Comparison of ENCODE assay signal across 14 cellular contexts in the genomic region with DNA sequence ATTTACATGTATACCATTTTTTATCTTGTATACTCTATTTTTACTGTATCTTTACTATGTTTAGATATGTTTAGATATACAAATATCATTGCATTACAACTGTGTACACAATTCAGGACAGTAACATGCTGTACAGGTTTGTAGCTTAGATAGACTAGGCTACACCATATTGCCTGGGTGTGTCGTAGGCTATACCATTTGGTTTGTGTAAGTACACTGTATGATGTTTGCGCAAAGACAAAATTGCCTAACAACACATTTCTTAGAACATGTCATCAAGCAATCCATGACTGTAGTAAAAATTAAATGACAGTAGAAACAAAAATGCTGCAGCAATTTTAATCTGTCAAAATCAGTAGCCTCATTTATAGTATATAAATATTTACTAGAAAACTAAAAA.
DNase-seq lines count a peak whose midpoint lies in the region; ATAC-seq and TF ChIP-seq lines count a peak whose summit lies in the region.
"Had no signal": no experiment of that assay in that cellular context is flagged by ENCODE, and none has a peak within 500 bp of the region (broad histone marks: within the 10 kb centered on the region; RNA-seq: fewer than 3 reads in every experiment).

No MANE protein-coding gene starts in this region.

- no peak overlapping the region for H3K4me2 ChIP-seq in trophoblast cell (ENCODE audit: low read length)
- H3K4me2 ChIP-seq: BLaER1 had no signal

- no peak overlapping the region for H3K27ac Mint-ChIP-seq in MCF 10A (ENCODE audit: low read depth, unreplicated experiment)
- H3K27ac Mint-ChIP-seq: CD14-positive monocyte; CD4-positive, alpha-beta memory T cell; H9 had no signal

- WGBS in trophoblast cell (ENCODE audit: extremely low coverage, insufficient coverage, insufficient read length) = no CpG with 5 or more reads among the region's 2 CpGs

- CTCF ChIA-PET in MCF 10A (lab: Yijun Ruan, JAX) = no interaction called here

- no peak overlapping the region for H2AK5ac ChIP-seq in trophoblast cell (ENCODE audit: low read length)

- no peak overlapping the region for H2BK5ac ChIP-seq in trophoblast cell (ENCODE audit: low read depth, low read length, poor library complexity)

- H2AFZ ChIP-seq in trophoblast cell (ENCODE audit: insufficient read depth, low read length, poor library complexity) = no peak overlapping the region

- no peaks in the 10 kb centered on the region for H3K36me3 ChIP-seq in breast epithelium
- no peaks in the 10 kb centered on the region for H3K36me3 ChIP-seq in trophoblast cell (ENCODE audit: control insufficient read depth in 1 of 2, insufficient read depth in 2 of 2, low read length in 2 of 2)
- H3K36me3 ChIP-seq: BLaER1 had no signal

- H2BK120ac ChIP-seq in trophoblast cell (ENCODE audit: insufficient read depth, low read length, poor library complexity) = no peak overlapping the region

- H3K36me3 Mint-ChIP-seq in MCF 10A (ENCODE audit: insufficient read depth, unreplicated experiment) = no peaks in the 10 kb centered on the region
- H3K36me3 Mint-ChIP-seq: CD14-positive monocyte; CD4-positive, alpha-beta memory T cell had no signal

- H3K9ac ChIP-seq in trophoblast cell (ENCODE audit: low read length) = no peak overlapping the region
- H3K9ac ChIP-seq: BLaER1 had no signal

- DNase-seq in MCF 10A (ENCODE audit: unreplicated experiment) = peak; percentile 8
- no peak for DNase-seq in breast epithelium (ENCODE audit: low spot score in 2 of 2)
- peak; percentile 18 for DNase-seq in epithelial cell of esophagus (ENCODE audit: low read depth)
- DNase-seq in trophoblast cell = peak; percentile 19 to 53
- DNase-seq in NK-92 (lab: John Stamatoyannopoulos, UW; ENCODE audit: unreplicated experiment) = no peak
- DNase-seq: CD4-positive, alpha-beta memory T cell; DMS79 treated with DMSO at 0.1 percent for 48 hours; GF-D8; H9 had no signal

- H3K9me3 ChIP-seq in breast epithelium (no peaks in the 10 kb centered on the region), trophoblast cell (ENCODE audit: insufficient read depth, low read depth, low read length) (no peaks in the 10 kb centered on the region)
- H3K9me3 ChIP-seq: BLaER1 had no signal

- TF ChIP-seq CTCF in MCF 10A (IDR thresholded peaks at IDR 0.05; ENCODE audit: unreplicated experiment) (no peak), breast epithelium (IDR thresholded peaks at IDR 0.05) (no peak), epithelial cell of esophagus (IDR thresholded peaks at IDR 0.05; ENCODE audit: insufficient read depth, low read depth, low read length, missing control alignments) (no peak)

- ATAC-seq in HG03280 (IDR thresholded peaks at IDR 0.05; ENCODE audit: unreplicated experiment) = no peak
- no peak for ATAC-seq in HG03432 (IDR thresholded peaks at IDR 0.05; ENCODE audit: unreplicated experiment)

- H3K27me3 ChIP-seq in breast epithelium (no peaks in the 10 kb centered on the region), trophoblast cell (ENCODE audit: insufficient read depth, low read length) (no peaks in the 10 kb centered on the region)
- H3K27me3 ChIP-seq: BLaER1 had no signal

- no peak overlapping the region for H4K8ac ChIP-seq in trophoblast cell (ENCODE audit: low read depth, low read length)

- H3K27ac ChIP-seq in breast epithelium = no peak overlapping the region
- H3K27ac ChIP-seq in trophoblast cell (ENCODE audit: low read depth, low read length) = no peak overlapping the region
- H3K27ac ChIP-seq: 22Rv1, BLaER1 had no signal

- H3K4me1 ChIP-seq in breast epithelium (no peaks in the 10 kb centered on the region), trophoblast cell (ENCODE audit: control insufficient read depth in 1 of 2, insufficient read depth in 2 of 2, low read length in 2 of 2) (no peaks in the 10 kb centered on the region)
- H3K4me1 ChIP-seq: BLaER1 had no signal

- H3K23ac ChIP-seq in trophoblast cell (ENCODE audit: low read length) = no peak overlapping the region

- no peak overlapping the region for H4K91ac ChIP-seq in trophoblast cell (ENCODE audit: low read depth, low read length)

- no peak overlapping the region for H2BK12ac ChIP-seq in trophoblast cell (ENCODE audit: low read length)

- H3K4me1 Mint-ChIP-seq in MCF 10A (ENCODE audit: insufficient read depth, unreplicated experiment) = no peaks in the 10 kb centered on the region
- H3K4me1 Mint-ChIP-seq: CD14-positive monocyte; CD4-positive, alpha-beta memory T cell had no signal

- no peaks in the 10 kb centered on the region for H3K27me3 Mint-ChIP-seq in MCF 10A (ENCODE audit: insufficient read depth, unreplicated experiment)
- H3K27me3 Mint-ChIP-seq: CD4-positive, alpha-beta memory T cell had no signal

- POLR2A ChIA-PET in MCF 10A (lab: Yijun Ruan, JAX) = interaction anchor here (0.7 kb wide), 1 partner anchor 489 kb away, joined by 4 read pairs; no protein-coding TSS in a partner anchor

- TF ChIP-seq POLR2A in breast epithelium (IDR thresholded peaks at IDR 0.05) = no peak

- H3K9me3 Mint-ChIP-seq in MCF 10A (ENCODE audit: unreplicated experiment) = no peaks in the 10 kb centered on the region
- H3K9me3 Mint-ChIP-seq: H9 had no signal

- H3K79me2 ChIP-seq in trophoblast cell (ENCODE audit: control insufficient read depth, insufficient read depth, low read length, poor library complexity) = no peaks in the 10 kb centered on the region

- H3K79me1 ChIP-seq in trophoblast cell (ENCODE audit: low read length) = no peaks in the 10 kb centered on the region

- no peak overlapping the region for H3K14ac ChIP-seq in trophoblast cell (ENCODE audit: low read length)

- no peak overlapping the region for H3K4me3 Mint-ChIP-seq in MCF 10A (ENCODE audit: unreplicated experiment)
- H3K4me3 Mint-ChIP-seq: CD14-positive monocyte; CD4-positive, alpha-beta memory T cell; H9 had no signal

- H3K4me3 ChIP-seq in breast epithelium (no peak overlapping the region), epithelial cell of esophagus (ENCODE audit: low read length) (no peak overlapping the region), trophoblast cell (ENCODE audit: low read depth, low read length) (no peak overlapping the region)
- H3K4me3 ChIP-seq: BLaER1 had no signal

- no TSS peak for BruUV-seq in MCF 10A (replicated peaks; lab: Mats Ljungman, UMichigan)

- H4K12ac ChIP-seq in trophoblast cell (ENCODE audit: low read depth, low read length) = no peak overlapping the region

- intact Hi-C loops in MCF 10A (cut with micrococcal nuclease) = no loop called here
- intact Hi-C loops in breast epithelium (cut with DNase I; ENCODE audit: low total_unique reads) = no loop called here

- H3K4ac ChIP-seq in trophoblast cell (ENCODE audit: low read depth, low read length) = no peak overlapping the region

- no peak overlapping the region for H3K18ac ChIP-seq in trophoblast cell (ENCODE audit: low read length)

Comparison
In these comparisons a context has a peak if more than half of its experiments do, and no peak if none do; other contexts are left out.
1. DNase-seq: peak in MCF 10A (single experiment), epithelial cell of esophagus (single experiment) and trophoblast cell (2 of 2); none in breast epithelium (0 of 2) and NK-92 (single experiment).